ENCODE assay signal across 8 cellular contexts in genomic region chr9:4299006-4299795, GRCh38. TPM values are rescaled to one million over a fixed set of nuclear protein-coding genes. Genes with fewer than 3 reads are reported as not detected.
DNase-seq lines count a peak whose midpoint lies in the region; ATAC-seq and TF ChIP-seq lines count a peak whose summit lies in the region.

No MANE protein-coding gene starts in this region.

- WGBS in liver = 1% methylated on average over 60 of the region's 60 CpGs

- TF ChIP-seq RAD21 in liver (IDR thresholded peaks at IDR 0.05) = peak in 1 of 2 donors; percentile 3

- DNase-seq in DMS53 (lab: John Stamatoyannopoulos, UW) = peak; percentile 39
- no peak for DNase-seq in DMS53 treated with DMSO at 0.1 percent for 48 hours (lab: John Stamatoyannopoulos, UW; ENCODE audit: unreplicated experiment)
- DNase-seq in SW480 (ENCODE audit: low spot score) = peak; percentile 9
- DNase-seq in stimulated activated CD8-positive, alpha-beta memory T cell treated with anti-CD3 and anti-CD28 coated beads, Interleukin-4, amount 100 ng/mL, for 48 hours = peak; percentile 35

- no peaks in the 10 kb centered on the region for H3K36me3 ChIP-seq in liver (ENCODE audit: control insufficient read depth in 4 of 4, insufficient read depth in 3 of 4, low read depth in 1 of 4, low read length in 3 of 4)

- H3K27ac ChIP-seq in cingulate gyrus (ENCODE audit: low read depth, low read length) (peak overlapping the region; percentile 65), liver (ENCODE audit: low read depth in 1 of 2, low read length in 2 of 2) (peak overlapping the region; percentile 85 to 87)

- peaks cover 1 to 10% (median 3%) of the 10 kb centered on the region in 4 donors for H3K4me1 ChIP-seq in liver (ENCODE audit: control insufficient read depth in 4 of 4, insufficient read depth in 4 of 4, low read length in 3 of 4)

- H3K9me3 ChIP-seq in liver (ENCODE audit: control insufficient read depth in 4 of 4, low read length in 3 of 4) = no peaks in the 10 kb centered on the region

- H3K9ac ChIP-seq in liver (ENCODE audit: low read depth in 1 of 2, low read length in 2 of 2) = peak overlapping the region; percentile 79 to 96

- TF ChIP-seq CTCF in liver (IDR thresholded peaks at IDR 0.05; ENCODE audit: low read depth, low read length, missing input control) = no peak

- no peaks in the 10 kb centered on the region for H3K27me3 ChIP-seq in liver (ENCODE audit: control insufficient read depth in 4 of 4, insufficient read depth in 4 of 4, low read length in 3 of 4)

- peak overlapping the region; percentile 75 to 85 (median 82) for H3K4me3 ChIP-seq in liver (ENCODE audit: low read depth in 1 of 3, low read length in 3 of 3)

- ATAC-seq in GM18858 (IDR thresholded peaks at IDR 0.05; ENCODE audit: unreplicated experiment) (no peak), GM21786 (IDR thresholded peaks at IDR 0.05; ENCODE audit: unreplicated experiment) (no peak)

TF ChIP-seq in liver, 16 proteins besides CTCF, POLR2A, EP300 and RAD21:
- no peak for TF ChIP-seq FOXA1 (IDR thresholded peaks at IDR 0.05)

RNA-seq across cellular contexts. Expression of gene GLIS3, which starts 0.7 kb away (rescaled TPM):
- total RNA-seq in liver = 10 to 100 TPM in 1 of 2 donors, 1 to 10 TPM in 1; 9.7 to 25.9 TPM
- 1 to 10 TPM; 4.2 to 5.9 TPM for polyA plus RNA-seq in liver
